ENCODE assay signal across 12 cellular contexts in genomic region chr6:34115396-34116314, GRCh38. TPM values are rescaled to one million over a fixed set of nuclear protein-coding genes. Genes with fewer than 3 reads are reported as not detected.
DNase-seq lines count a peak whose midpoint lies in the region; ATAC-seq and TF ChIP-seq lines count a peak whose summit lies in the region.
"Had no signal": no experiment of that assay in that cellular context is flagged by ENCODE, and none has a peak within 500 bp of the region (broad histone marks: within the 10 kb centered on the region; RNA-seq: fewer than 3 reads in every experiment).

No MANE protein-coding gene starts in this region.

- CTCF ChIA-PET in HCT116 (lab: Charles Lee) = no interaction called here
- CTCF ChIA-PET in activated CD8-positive, alpha-beta T cell treated with anti-CD3 and anti-CD28 coated beads, Interleukin-2, amount 10 ng/mL, durations not matched to agents 7 days and 5 days (lab: Charles Lee) = no interaction called here

- WGBS in liver = 57% methylated on average over 23 of the region's 23 CpGs

- no peaks in the 10 kb centered on the region for H3K9me2 ChIP-seq in HCT116 (ENCODE audit: insufficient read depth)

- H3K27ac Mint-ChIP-seq in activated CD8-positive, alpha-beta T cell treated with anti-CD3 and anti-CD28 coated beads, Interleukin-2, amount 10 ng/mL, durations not matched to agents 7 days and 5 days = no peak overlapping the region
- H3K27ac Mint-ChIP-seq: memory B cell had no signal

- H3K4me2 ChIP-seq in HCT116 (ENCODE audit: low read length) = no peak overlapping the region

- TF ChIP-seq RAD21 in HCT116 (IDR thresholded peaks at IDR 0.05; ENCODE audit: low read depth) (no peak), liver (IDR thresholded peaks at IDR 0.05) (no peak)

- POLR2A ChIA-PET in HCT116 (lab: Charles Lee) = no interaction called here
- POLR2A ChIA-PET in activated CD8-positive, alpha-beta T cell treated with anti-CD3 and anti-CD28 coated beads, Interleukin-2, amount 10 ng/mL, durations not matched to agents 7 days and 5 days (lab: Charles Lee) = no interaction called here

- no peaks in the 10 kb centered on the region for H3K36me3 ChIP-seq in HCT116 (ENCODE audit: control insufficient read depth in 1 of 2, insufficient read depth in 2 of 2, low read length in 2 of 2)
- no peaks in the 10 kb centered on the region for H3K36me3 ChIP-seq in liver (ENCODE audit: control insufficient read depth in 4 of 4, insufficient read depth in 3 of 4, low read depth in 1 of 4, low read length in 3 of 4)

- DNase-seq in COLO829 (ENCODE audit: low spot score) (peak; percentile 73), HCT116 (ENCODE audit: low read depth, low spot score) (no peak), inferior parietal cortex (ENCODE audit: extremely low spot score) (no peak), omental fat pad (ENCODE audit: low spot score) (no peak)
- peak; percentile 44 for DNase-seq in activated CD8-positive, alpha-beta T cell treated with anti-CD3 and anti-CD28 coated beads, Interleukin-2, amount 10 ng/mL, durations not matched to agents 7 days and 5 days
- DNase-seq: cortex of kidney, DMS53, NCI-H510A had no signal

- no TSS peak for BruUV-seq in HCT116 (replicated peaks; lab: Mats Ljungman, UMichigan)

- H3K4me1 ChIP-seq in HCT116 (ENCODE audit: control insufficient read depth in 1 of 2, insufficient read depth in 2 of 2, low read length in 2 of 2) = no peaks in the 10 kb centered on the region
- no peaks in the 10 kb centered on the region for H3K4me1 ChIP-seq in liver (ENCODE audit: control insufficient read depth in 4 of 4, insufficient read depth in 4 of 4, low read length in 3 of 4)

- H3K4me1 Mint-ChIP-seq in activated CD8-positive, alpha-beta T cell treated with anti-CD3 and anti-CD28 coated beads, Interleukin-2, amount 10 ng/mL, durations not matched to agents 7 days and 5 days (ENCODE audit: low read depth) = peaks cover 3% of the 10 kb centered on the region
- H3K4me1 Mint-ChIP-seq: memory B cell had no signal

- no peaks in the 10 kb centered on the region for H4K20me1 ChIP-seq in HCT116 (ENCODE audit: insufficient read depth)

- peaks cover 9% of the 10 kb centered on the region for H3K27me3 Mint-ChIP-seq in activated CD8-positive, alpha-beta T cell treated with anti-CD3 and anti-CD28 coated beads, Interleukin-2, amount 10 ng/mL, durations not matched to agents 7 days and 5 days (ENCODE audit: low read depth)

- no peaks in the 10 kb centered on the region for H3K36me3 Mint-ChIP-seq in activated CD8-positive, alpha-beta T cell treated with anti-CD3 and anti-CD28 coated beads, Interleukin-2, amount 10 ng/mL, durations not matched to agents 7 days and 5 days (ENCODE audit: low read depth)
- H3K36me3 Mint-ChIP-seq: memory B cell had no signal

- H3K9me3 ChIP-seq in HCT116 (ENCODE audit: control insufficient read depth in 1 of 2, insufficient read depth in 1 of 2, low read depth in 1 of 2, low read length in 2 of 2) = no peaks in the 10 kb centered on the region
- no peaks in the 10 kb centered on the region for H3K9me3 ChIP-seq in liver (ENCODE audit: control insufficient read depth in 4 of 4, low read length in 3 of 4)

- H3K27ac ChIP-seq in HCT116 (ENCODE audit: low read depth, low read length) (no peak overlapping the region), liver (ENCODE audit: low read depth in 1 of 2, low read length in 2 of 2) (no peak overlapping the region)

- intact Hi-C loops in HCT116 (cut with micrococcal nuclease) = no loop called here

- H3K27me3 ChIP-seq in HCT116 (ENCODE audit: insufficient read depth, low read length) (peaks cover 26% of the 10 kb centered on the region), liver (ENCODE audit: control insufficient read depth in 4 of 4, insufficient read depth in 4 of 4, low read length in 3 of 4) (no peaks in the 10 kb centered on the region)

- no peak for TF ChIP-seq CTCF in HCT116 (IDR thresholded peaks at IDR 0.05 in 2 of 3, conservative IDR thresholded peaks at IDR 0.05 in 1 of 3; ENCODE audit: borderline replicate concordance in 1 of 3, insufficient read depth in 1 of 3, low read depth in 2 of 3, low read length in 2 of 3)
- no peak for TF ChIP-seq CTCF in liver (IDR thresholded peaks at IDR 0.05; ENCODE audit: low read depth, low read length, missing input control)
- TF ChIP-seq CTCF in omental fat pad (IDR thresholded peaks at IDR 0.05) = no peak

- H3K4me3 ChIP-seq in HCT116 (replicated peaks in 1 of 2; ENCODE audit: low read depth in 1 of 2, low read length in 2 of 2) (no peak overlapping the region), liver (ENCODE audit: low read depth in 1 of 3, low read length in 3 of 3) (no peak overlapping the region)

- H3K9me3 Mint-ChIP-seq in activated CD8-positive, alpha-beta T cell treated with anti-CD3 and anti-CD28 coated beads, Interleukin-2, amount 10 ng/mL, durations not matched to agents 7 days and 5 days (ENCODE audit: insufficient read depth) = no peaks in the 10 kb centered on the region
- H3K9me3 Mint-ChIP-seq: memory B cell had no signal

- no peak overlapping the region for H2AFZ ChIP-seq in HCT116 (ENCODE audit: low read depth, low read length, poor library complexity, severe bottlenecking)

- no peak overlapping the region for H3K4me3 Mint-ChIP-seq in activated CD8-positive, alpha-beta T cell treated with anti-CD3 and anti-CD28 coated beads, Interleukin-2, amount 10 ng/mL, durations not matched to agents 7 days and 5 days
- H3K4me3 Mint-ChIP-seq: memory B cell had no signal

- H3K9ac ChIP-seq in HCT116 (ENCODE audit: low read length) (no peak overlapping the region), liver (ENCODE audit: low read depth in 1 of 2, low read length in 2 of 2) (no peak overlapping the region)

- RAD21 ChIA-PET in HCT116 (lab: Charles Lee; ENCODE audit: low non-redundant PET in 1 of 2, low total read pairs in 2 of 2, uncharacterized antibody in 2 of 2, unreplicated experiment in 2 of 2) = no interaction called here

- ATAC-seq in HCT116 (no peak), GM19035 (IDR thresholded peaks at IDR 0.05; ENCODE audit: unreplicated experiment) (no peak), omental fat pad (ENCODE audit: low FRiP score) (no peak), GM19395 (IDR thresholded peaks at IDR 0.05; ENCODE audit: unreplicated experiment) (no peak)
- ATAC-seq in activated CD8-positive, alpha-beta T cell treated with anti-CD3 and anti-CD28 coated beads, Interleukin-2, amount 10 ng/mL, durations not matched to agents 7 days and 5 days = no peak

- H3K79me2 ChIP-seq in HCT116 (ENCODE audit: insufficient read depth, low read length) = no peaks in the 10 kb centered on the region

- no peak for TF ChIP-seq POLR2A in HCT116 (IDR thresholded peaks at IDR 0.05; ENCODE audit: borderline replicate concordance, extremely low read depth, insufficient read depth, insufficient read length)

TF ChIP-seq in HCT116, 20 proteins besides CTCF, POLR2A, EP300 and RAD21 (continues in another document):
- no peak for TF ChIP-seq SIN3A (IDR thresholded peaks at IDR 0.05; ENCODE audit: low read depth)

TF ChIP-seq in liver, 16 proteins besides CTCF, POLR2A, EP300 and RAD21:
- TF ChIP-seq REST (IDR thresholded peaks at IDR 0.05) = peak; percentile 99
- no peak for TF ChIP-seq JUND (IDR thresholded peaks at IDR 0.05)
TF ChIP-seq in liver: peak in this region for 1.

RNA-seq across cellular contexts. Expression of gene GRM4, which starts 30.2 kb away (rescaled TPM):
- total RNA-seq in HCT116 (2021; ENCODE audit: unreplicated experiment) = 2.6 TPM
- polyA plus RNA-seq in HCT116 (2012) = 1.8 and 2.5 TPM in 2 replicates
- not detected for total RNA-seq in activated CD8-positive, alpha-beta T cell treated with anti-CD3 and anti-CD28 coated beads, Interleukin-2, amount 10 ng/mL, durations not matched to agents 7 days and 5 days
- not detected for total RNA-seq in liver
- not detected for polyA plus RNA-seq in liver
- under 1 TPM in 1 of 4 donors, not detected in 3; 0.60 TPM for total RNA-seq in omental fat pad

Comparison
In these comparisons a context has a peak if more than half of its experiments do, and no peak if none do; other contexts are left out.
1. DNase-seq: peak in COLO829 (single experiment) and activated CD8-positive, alpha-beta T cell treated with anti-CD3 and anti-CD28 coated beads, Interleukin-2, amount 10 ng/mL, durations not matched to agents 7 days and 5 days (single experiment); none in HCT116 (single experiment), inferior parietal cortex (single experiment) and omental fat pad (single experiment).